ENCODE assay signal across 9 cellular contexts in the genomic region with DNA sequence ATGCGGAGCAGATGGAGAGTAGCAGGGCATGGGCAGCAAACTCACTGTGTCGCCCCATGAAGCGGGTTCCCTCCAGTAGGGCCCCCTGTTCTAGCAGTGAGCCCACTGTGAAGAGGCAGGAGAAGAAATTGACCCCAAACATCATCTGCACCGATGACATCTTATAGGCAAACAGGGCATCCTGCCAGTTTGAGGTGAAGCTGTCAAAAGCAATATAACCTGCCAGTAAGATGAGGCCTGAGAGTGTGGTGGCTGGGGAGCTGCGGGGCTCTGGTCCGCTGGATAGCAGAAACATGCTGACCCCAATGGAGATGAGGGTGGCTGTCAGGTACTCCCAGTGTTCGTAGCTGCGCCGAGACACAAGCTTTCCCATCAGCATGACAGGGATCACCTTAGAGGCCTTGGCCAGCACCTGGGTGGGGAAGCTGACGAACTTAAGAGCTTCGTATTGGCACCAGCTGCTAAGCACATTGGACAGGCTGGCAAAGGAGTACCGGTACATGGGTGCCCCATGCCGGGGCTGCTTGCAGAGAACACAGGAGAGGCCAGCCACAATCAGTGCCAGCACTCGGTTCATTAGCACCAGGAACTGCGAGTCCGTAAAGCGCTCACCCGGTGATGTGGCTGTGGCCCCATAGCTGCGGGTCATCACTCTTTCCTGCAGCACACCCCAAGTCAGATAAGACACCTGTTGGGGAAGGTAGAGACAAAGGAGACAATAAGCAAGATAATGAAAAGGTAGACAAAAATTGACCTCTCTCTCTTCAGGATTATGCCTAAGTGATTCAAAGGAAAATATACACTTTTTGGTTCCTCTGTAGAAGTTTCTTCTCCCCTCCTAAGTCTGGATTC. TPM values are rescaled to one million over a fixed set of nuclear protein-coding genes. Genes with fewer than 3 reads are reported as not detected.
A peak's percentile ranks its signal among the peaks of the same experiment; 100 is the strongest.
DNase-seq lines count a peak whose midpoint lies in the region; ATAC-seq and TF ChIP-seq lines count a peak whose summit lies in the region.
"Had no signal": no experiment of that assay in that cellular context is flagged by ENCODE, and none has a peak within 500 bp of the region (broad histone marks: within the 10 kb centered on the region; RNA-seq: fewer than 3 reads in every experiment).

No MANE protein-coding gene starts in this region.

- DNase-seq in DND-41 (peak; percentile 25), LoVo (ENCODE audit: low spot score) (peak; percentile 26), neural crest cell (ENCODE audit: low read depth, low spot score) (no peak), SIG-M5 treated with dmso at 0.1 percent for 504 hours (lab: John Stamatoyannopoulos, UW; ENCODE audit: unreplicated experiment) (no peak), GM13976 (ENCODE audit: low spot score) (no peak)

- peak overlapping the region; percentile 92; the same call in 1 of the 2 replicates for H3K4me2 ChIP-seq in DND-41 (ENCODE audit: insufficient read depth, low read length)

- peaks cover 74% of the 10 kb centered on the region for H3K4me1 Mint-ChIP-seq in activated naive CD4-positive, alpha-beta T cell treated with anti-CD3 and anti-CD28 coated beads, Interleukin-2, amount 50 U/mL, for 24 hours
- H3K4me1 Mint-ChIP-seq in neural crest cell, result peaks cover 68% of the 10 kb centered on the region

- in situ Hi-C loops in GM13976 (cut with MboI; ENCODE audit: low sequenced_read_pairs, unreplicated experiment), result no loop called here

- H3K4me1 ChIP-seq in DND-41 (ENCODE audit: insufficient read depth, low read length), result peaks cover 51% of the 10 kb centered on the region

- peaks cover 29% of the 10 kb centered on the region for H3K79me2 ChIP-seq in DND-41 (ENCODE audit: insufficient read depth, low read length)

- peak overlapping the region; percentile 88; the same call in 1 of the 2 replicates for H3K9ac ChIP-seq in DND-41 (ENCODE audit: low read depth, low read length)

- H3K4me3 Mint-ChIP-seq in activated naive CD4-positive, alpha-beta T cell treated with anti-CD3 and anti-CD28 coated beads, Interleukin-2, amount 50 U/mL, for 24 hours, result peak overlapping the region; percentile 90
- H3K4me3 Mint-ChIP-seq in neural crest cell, result peak overlapping the region; percentile 93

- ATAC-seq in DND-41 (ENCODE audit: insufficient read depth, low read depth) (peak; percentile 4; the same call in 2 of the 3 replicates), GM19351 (IDR thresholded peaks at IDR 0.05; ENCODE audit: unreplicated experiment) (no peak), HG03520 (IDR thresholded peaks at IDR 0.05; ENCODE audit: unreplicated experiment) (no peak)

- H3K27ac ChIP-seq in DND-41 (ENCODE audit: low read length), result no peak overlapping the region; the same call in 1 of the 2 replicates

- no peaks in the 10 kb centered on the region for H3K27me3 ChIP-seq in DND-41 (ENCODE audit: insufficient read depth, low read length, poor library complexity)

- H3K9me3 Mint-ChIP-seq in activated naive CD4-positive, alpha-beta T cell treated with anti-CD3 and anti-CD28 coated beads, Interleukin-2, amount 50 U/mL, for 24 hours, result no peaks in the 10 kb centered on the region
- H3K9me3 Mint-ChIP-seq in neural crest cell, result no peaks in the 10 kb centered on the region

- no peaks in the 10 kb centered on the region for H3K9me3 ChIP-seq in DND-41 (ENCODE audit: insufficient read depth, low read length, severe bottlenecking)
- H3K9me3 ChIP-seq: HAP-1 had no signal

- peak overlapping the region; percentile 85 for H3K27ac Mint-ChIP-seq in activated naive CD4-positive, alpha-beta T cell treated with anti-CD3 and anti-CD28 coated beads, Interleukin-2, amount 50 U/mL, for 24 hours
- peak overlapping the region; percentile 70 for H3K27ac Mint-ChIP-seq in neural crest cell (ENCODE audit: unreplicated experiment)

- no peaks in the 10 kb centered on the region for H3K27me3 Mint-ChIP-seq in activated naive CD4-positive, alpha-beta T cell treated with anti-CD3 and anti-CD28 coated beads, Interleukin-2, amount 50 U/mL, for 24 hours
- peaks cover 30% of the 10 kb centered on the region for H3K27me3 Mint-ChIP-seq in neural crest cell (ENCODE audit: low read depth)

- peaks cover 41% of the 10 kb centered on the region; the same call in 1 of the 2 replicates for H4K20me1 ChIP-seq in DND-41 (ENCODE audit: insufficient read depth, low read length)

- TF ChIP-seq CTCF in DND-41 (IDR thresholded peaks at IDR 0.05; ENCODE audit: borderline replicate concordance, extremely low read depth, low read length, poor library complexity, severe bottlenecking) (no peak), neural crest cell (conservative IDR thresholded peaks at IDR 0.05) (no peak), GM13976 (IDR thresholded peaks at IDR 0.05; ENCODE audit: borderline replicate concordance, control extremely low read depth, extremely low read depth, insufficient read depth, missing control alignments) (no peak)

- peak overlapping the region in 1 of 2 experiments; percentile 96; a peak in 1 of 4 replicates for H3K4me3 ChIP-seq in DND-41 (ENCODE audit: low read depth in 1 of 2, low read length in 2 of 2)

- peaks cover 72% of the 10 kb centered on the region for H3K36me3 ChIP-seq in DND-41 (ENCODE audit: insufficient read depth, low read length)

- no peak overlapping the region for H2AFZ ChIP-seq in DND-41 (ENCODE audit: low read depth, low read length)

- peaks cover 37% of the 10 kb centered on the region for H3K36me3 Mint-ChIP-seq in activated naive CD4-positive, alpha-beta T cell treated with anti-CD3 and anti-CD28 coated beads, Interleukin-2, amount 50 U/mL, for 24 hours
- peaks cover 41% of the 10 kb centered on the region for H3K36me3 Mint-ChIP-seq in neural crest cell (ENCODE audit: low read depth)

RNA-seq across cellular contexts. Expression of a gene that starts 2.1 kb away (rescaled TPM):
- total RNA-seq in neural crest cell, result 70.5 and 77.7 TPM in 2 replicates

RNA-seq across cellular contexts. Expression of a gene that starts 8.3 kb away (rescaled TPM):
- total RNA-seq in neural crest cell, result 1,508 and 1,541 TPM in 2 replicates

RNA-seq across cellular contexts. Expression of a gene that starts 10.2 kb away (rescaled TPM):
- total RNA-seq in neural crest cell, result 16.1 and 20.2 TPM in 2 replicates

RNA-seq across cellular contexts. Expression of a gene that starts 15.1 kb away (rescaled TPM):
- 19.0 and 21.2 TPM in 2 replicates for total RNA-seq in neural crest cell

RNA-seq across cellular contexts. Expression of a gene that starts 31.8 kb away (rescaled TPM):
- total RNA-seq in neural crest cell, result 54.8 and 55.0 TPM in 2 replicates

Comparison
In these comparisons a context has a peak if more than half of its experiments do, and no peak if none do; other contexts are left out.
1. DNase-seq: peak in DND-41 (single experiment) and LoVo (single experiment); none in neural crest cell (single experiment), SIG-M5 treated with dmso at 0.1 percent for 504 hours (single experiment) and GM13976 (single experiment).